Comparison of ENCODE assay signal across 8 cellular contexts in the genomic region with DNA sequence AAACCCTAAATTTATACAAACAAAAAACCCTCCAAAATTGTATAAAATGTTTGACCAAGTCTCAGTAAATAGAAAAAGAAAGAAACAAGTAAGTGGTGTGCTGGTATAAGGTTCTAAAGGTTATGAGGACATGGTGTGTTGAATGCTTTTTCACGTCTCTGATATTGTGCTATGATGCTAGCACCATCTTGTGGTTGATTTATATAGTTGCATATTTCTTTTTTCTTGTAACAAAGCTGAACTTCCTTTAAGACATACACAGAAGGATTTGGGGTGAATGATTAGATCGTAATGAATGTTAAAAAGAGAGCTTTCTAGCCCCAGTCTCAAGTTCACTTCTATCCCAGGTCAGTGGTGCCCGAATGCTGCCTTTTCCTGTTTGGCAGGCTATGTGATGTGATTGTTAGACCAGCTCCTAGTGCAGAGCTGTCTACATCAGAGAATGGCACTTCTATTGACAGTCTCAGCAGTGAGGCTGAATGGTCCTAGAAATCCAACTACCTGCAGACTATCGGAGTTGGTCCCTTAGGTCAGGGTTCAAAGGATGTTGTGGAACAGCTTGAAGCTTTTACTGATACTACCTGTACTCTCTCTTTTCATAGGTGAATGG. TPM values are rescaled to one million over a fixed set of nuclear protein-coding genes. Genes with fewer than 3 reads are reported as not detected.
A peak's percentile ranks its signal among the peaks of the same experiment; 100 is the strongest.
DNase-seq lines count a peak whose midpoint lies in the region; ATAC-seq, FAIRE-seq and TF ChIP-seq lines count a peak whose summit lies in the region.

No MANE protein-coding gene starts in this region.

- H3K36me3 ChIP-seq in body of pancreas (replicated peaks in 1 of 2; ENCODE audit: insufficient read depth in 1 of 2, low read depth in 2 of 2), result peaks cover 0 to 2% of the 10 kb centered on the region in 2 donors
- no peaks in the 10 kb centered on the region for H3K36me3 ChIP-seq in thoracic aorta

- ATAC-seq in HG02938 (IDR thresholded peaks at IDR 0.05; ENCODE audit: unreplicated experiment) (peak; percentile 64), body of pancreas (peak; percentile 64), thoracic aorta (ENCODE audit: insufficient number of reproducible peaks, low FRiP score, low read depth) (peak; percentile 79), HG03039 (IDR thresholded peaks at IDR 0.05; ENCODE audit: unreplicated experiment) (no peak)

- H3K27ac ChIP-seq in body of pancreas (no peak overlapping the region), thoracic aorta (no peak overlapping the region)

- H3K4me1 ChIP-seq in body of pancreas, result peaks cover 7% of the 10 kb centered on the region
- H3K4me1 ChIP-seq in thoracic aorta (ENCODE audit: control insufficient read depth in 1 of 2, low read depth in 2 of 2), result peaks cover 0 to 10% of the 10 kb centered on the region in 2 donors

- no peaks in the 10 kb centered on the region for H3K9me3 ChIP-seq in body of pancreas
- no peaks in the 10 kb centered on the region for H3K9me3 ChIP-seq in thoracic aorta

- DNase-seq in AG09309 (ENCODE audit: low read depth) (peak; percentile 33), GM12891 (ENCODE audit: insufficient read length, low spot score) (no peak), NCI-H446 treated with DMSO at 0.1 percent for 48 hours (lab: John Stamatoyannopoulos, UW) (peak; percentile 22), body of pancreas (no peak), inferior parietal cortex (ENCODE audit: extremely low spot score) (peak; percentile 69), thoracic aorta (ENCODE audit: low spot score) (no peak)

- H3K27me3 ChIP-seq in body of pancreas (no peaks in the 10 kb centered on the region), thoracic aorta (replicated peaks; ENCODE audit: insufficient read depth) (no peaks in the 10 kb centered on the region)

- FAIRE-seq in GM12891 (lab: Jason Lieb, UNC), result peak; percentile 71

- H3K4me3 ChIP-seq in AG09309 (ENCODE audit: control insufficient read depth, low read depth, low read length) (no peak overlapping the region), body of pancreas (no peak overlapping the region), thoracic aorta (no peak overlapping the region)

- TF ChIP-seq POLR2A in GM12891 (IDR thresholded peaks at IDR 0.05; ENCODE audit: low read depth, low read length) (no peak), body of pancreas (IDR thresholded peaks at IDR 0.05) (no peak)

- TF ChIP-seq CTCF in AG09309 (IDR thresholded peaks at IDR 0.05; ENCODE audit: control insufficient read depth, insufficient read depth, low read depth, low read length, missing control alignments) (peak; percentile 58), body of pancreas (IDR thresholded peaks at IDR 0.05) (peak; percentile 48 to 68 (median 64)), thoracic aorta (IDR thresholded peaks at IDR 0.05) (peak; percentile 65)

- 11 to 13% methylated on average over 4 of the region's 4 CpGs for WGBS in body of pancreas, 2 donors

- intact Hi-C loops in body of pancreas (cut with DNase I), result no loop called here

TF ChIP-seq in GM12891, 5 proteins besides CTCF, POLR2A, EP300 and RAD21:
- TF ChIP-seq PAX5 (IDR thresholded peaks at IDR 0.05; ENCODE audit: insufficient read depth, low read length, severe bottlenecking), result no peak
- no peak for TF ChIP-seq SPI1 (IDR thresholded peaks at IDR 0.05; ENCODE audit: low read depth, low read length)
- TF ChIP-seq TAF1 (IDR thresholded peaks at IDR 0.05; ENCODE audit: low read depth, low read length), result no peak
- TF ChIP-seq POLR2AphosphoS5 (IDR thresholded peaks at IDR 0.05; ENCODE audit: low read depth, low read length), result no peak
- TF ChIP-seq POU2F2 (IDR thresholded peaks at IDR 0.05; ENCODE audit: low read depth, low read length), result no peak

RNA-seq across cellular contexts. Expression of a gene that starts 25.0 kb away (rescaled TPM):
- 15.9 TPM for polyA plus RNA-seq in GM12891 (2012; ENCODE audit: low read depth, missing spikeins)
- 10 to 100 TPM; 28.3 to 84.4 TPM for total RNA-seq in body of pancreas
- 100 to 1,000 TPM in 1 of 2 donors, 10 to 100 TPM in 1; 71.6 to 139 TPM for total RNA-seq in thoracic aorta

RNA-seq across cellular contexts. Expression of a gene that starts 25.3 kb away (rescaled TPM):
- 22.0 TPM for polyA plus RNA-seq in GM12891 (2012; ENCODE audit: low read depth, missing spikeins)
- total RNA-seq in body of pancreas (10 to 100 TPM; 12.2 to 14.5 TPM), thoracic aorta (10 to 100 TPM; 23.6 to 25.9 TPM)

Comparison
In these comparisons a context has a peak if more than half of its experiments do, and no peak if none do; other contexts are left out.
1. DNase-seq: peak in AG09309 (single experiment), NCI-H446 treated with DMSO at 0.1 percent for 48 hours (single experiment) and inferior parietal cortex (single experiment); none in GM12891 (single experiment), body of pancreas (0 of 4) and thoracic aorta (single experiment).
2. Peak in every context shown above with its lines, with median percentiles within 50 percentile points of each other: CTCF ChIP-seq.